21 cellular contexts compared by ENCODE assay signal in genomic region chr22:24443668-24444067, GRCh38. TPM values are rescaled to one million over a fixed set of nuclear protein-coding genes. Genes with fewer than 3 reads are reported as not detected.
"Had no signal": no experiment of that assay in that cellular context is flagged by ENCODE, and none has a peak within 500 bp of the region (broad histone marks: within the 10 kb centered on the region; RNA-seq: fewer than 3 reads in every experiment).

No MANE protein-coding gene starts in this region.

- ATAC-seq: right lobe of liver; stimulated activated memory B cell treated with anti-CD40 and anti-IgM and Interleukin-4, amounts not matched to agents 10 μg/mL and 1 μg/mL and 100 μg/mL, for 72 hours had no signal

- DNase-seq: activated CD4-positive, alpha-beta T cell treated with anti-CD3 and anti-CD28 coated beads, Interleukin-2, amount 50 U/mL, for 1 hour; activated naive CD8-positive, alpha-beta T cell treated with anti-CD3 and anti-CD28 coated beads, Interleukin-2, amount 10 ng/mL, durations not matched to agents 7 days and 5 days; activated T-cell treated with anti-CD3 and anti-CD28 coated beads, Interleukin-2, amount 50 U/mL, for 48 hours; aorta; dorsolateral prefrontal cortex; esophagus squamous epithelium; foreskin fibroblast; glutamatergic neuron; immature natural killer cell; naive B cell had no signal

- H3K9me3 ChIP-seq: breast epithelium, esophagus squamous epithelium, right lobe of liver, suprapubic skin had no signal

- H3K36me3 ChIP-seq: breast epithelium, suprapubic skin had no signal

- H3K27me3 ChIP-seq: breast epithelium, dorsolateral prefrontal cortex, esophagus squamous epithelium, right lobe of liver, suprapubic skin had no signal

- H3K27ac Mint-ChIP-seq: activated naive CD8-positive, alpha-beta T cell treated with anti-CD3 and anti-CD28 coated beads, Interleukin-2, amount 10 ng/mL, durations not matched to agents 7 days and 5 days; immature natural killer cell; progenitor cell of endocrine pancreas; stimulated activated memory B cell treated with anti-CD40 and anti-IgM and Interleukin-4, amounts not matched to agents 10 μg/mL and 1 μg/mL and 100 μg/mL, for 72 hours; type B pancreatic cell had no signal

- H3K27ac ChIP-seq: breast epithelium, dorsolateral prefrontal cortex, esophagus squamous epithelium, right lobe of liver, SK-N-MC, suprapubic skin had no signal

- H3K9me3 Mint-ChIP-seq: activated naive CD8-positive, alpha-beta T cell treated with anti-CD3 and anti-CD28 coated beads, Interleukin-2, amount 10 ng/mL, durations not matched to agents 7 days and 5 days; immature natural killer cell; naive B cell; stimulated activated memory B cell treated with anti-CD40 and anti-IgM and Interleukin-4, amounts not matched to agents 10 μg/mL and 1 μg/mL and 100 μg/mL, for 72 hours; T-helper 1 cell treated with Interleukin-12 subunit alpha and Interleukin-12 subunit beta and Interleukin-4 antibody, amounts not matched to agents 30 μg/mL and 1 μg/mL, for 36 hours; type B pancreatic cell had no signal

- H3K27me3 Mint-ChIP-seq: activated naive CD8-positive, alpha-beta T cell treated with anti-CD3 and anti-CD28 coated beads, Interleukin-2, amount 10 ng/mL, durations not matched to agents 7 days and 5 days; naive B cell; stimulated activated memory B cell treated with anti-CD40 and anti-IgM and Interleukin-4, amounts not matched to agents 10 μg/mL and 1 μg/mL and 100 μg/mL, for 72 hours had no signal

- H3K4me3 Mint-ChIP-seq: activated naive CD8-positive, alpha-beta T cell treated with anti-CD3 and anti-CD28 coated beads, Interleukin-2, amount 10 ng/mL, durations not matched to agents 7 days and 5 days; immature natural killer cell; naive B cell; stimulated activated memory B cell treated with anti-CD40 and anti-IgM and Interleukin-4, amounts not matched to agents 10 μg/mL and 1 μg/mL and 100 μg/mL, for 72 hours; T-helper 1 cell treated with Interleukin-12 subunit alpha and Interleukin-12 subunit beta and Interleukin-4 antibody, amounts not matched to agents 30 μg/mL and 1 μg/mL, for 36 hours; type B pancreatic cell had no signal

- H3K4me3 ChIP-seq: breast epithelium, dorsolateral prefrontal cortex, esophagus squamous epithelium, lung, right lobe of liver, SK-N-MC, suprapubic skin had no signal

- H3K4me1 ChIP-seq: breast epithelium, right lobe of liver, suprapubic skin had no signal

- H3K4me1 Mint-ChIP-seq: immature natural killer cell had no signal

- FAIRE-seq: endometrium, TTC549 had no signal

RNA-seq across cellular contexts. Expression of gene UPB1, which starts 51.5 kb away (rescaled TPM):
- polyA plus RNA-seq: immature natural killer cell had no signal
